Comparison of ENCODE assay signal across 8 cellular contexts in the genomic region with DNA sequence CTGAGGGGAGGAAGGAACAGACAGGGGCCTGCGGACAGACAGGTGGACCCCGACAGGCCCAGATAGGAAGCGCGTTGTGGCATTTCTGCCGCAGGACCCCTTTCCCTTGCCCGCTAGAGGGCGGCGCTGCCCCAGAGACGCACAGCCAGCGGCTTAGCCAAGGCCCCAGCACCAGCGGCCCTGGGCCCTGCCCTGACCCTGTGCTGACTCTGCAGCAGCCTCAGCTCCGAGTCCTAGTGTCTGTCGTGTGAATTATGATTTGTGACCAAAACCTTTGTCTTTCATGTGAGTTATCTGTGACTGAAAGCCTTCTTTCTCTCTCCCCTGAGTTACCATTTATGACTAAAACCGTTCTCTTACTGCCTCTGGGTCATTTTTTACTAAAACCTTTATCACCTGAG. TPM values are rescaled to one million over a fixed set of nuclear protein-coding genes. Genes with fewer than 3 reads are reported as not detected.
DNase-seq lines count a peak whose midpoint lies in the region; ATAC-seq and TF ChIP-seq lines count a peak whose summit lies in the region.

No MANE protein-coding gene starts in this region.

- WGBS in liver = 15% methylated on average over 14 of the region's 14 CpGs

- peak; percentile 70 to 81 (median 79) for DNase-seq in NCI-H1417 (lab: John Stamatoyannopoulos, UW)
- DNase-seq in NCI-H1417 treated with DMSO at 0.1 percent for 48 hours (lab: John Stamatoyannopoulos, UW) = no peak
- DNase-seq in NCI-H446 (lab: John Stamatoyannopoulos, UW) = peak; percentile 25 to 88
- peak; percentile 59 to 62 for DNase-seq in activated CD4-positive, alpha-beta T cell treated with anti-CD3 and anti-CD28 coated beads for 24 hours (ENCODE audit: low read depth in 2 of 2)
- peak; percentile 61 for DNase-seq in cerebellar cortex (ENCODE audit: low spot score)
- peak; percentile 51 for DNase-seq in stimulated activated CD8-positive, alpha-beta memory T cell treated with anti-CD3 and anti-CD28 coated beads, Interleukin-12 subunit alpha, Interleukin-12 subunit beta, amount 100 ng/mL, for 1 hour (ENCODE audit: low read depth)

- ATAC-seq in HG03097 (IDR thresholded peaks at IDR 0.05; ENCODE audit: low FRiP score, unreplicated experiment) = peak; percentile 67

- H3K9ac ChIP-seq in liver (ENCODE audit: low read depth in 1 of 2, low read length in 2 of 2) = no peak overlapping the region

- peak; percentile 91 to 98 for TF ChIP-seq RAD21 in liver (IDR thresholded peaks at IDR 0.05)

- H3K27ac ChIP-seq in liver (ENCODE audit: low read depth in 1 of 2, low read length in 2 of 2) = no peak overlapping the region

- peaks cover 2 to 11% (median 8%) of the 10 kb centered on the region in 4 donors for H3K4me1 ChIP-seq in liver (ENCODE audit: control insufficient read depth in 4 of 4, insufficient read depth in 4 of 4, low read length in 3 of 4)

- H3K27me3 ChIP-seq in liver (ENCODE audit: control insufficient read depth in 4 of 4, insufficient read depth in 4 of 4, low read length in 3 of 4) = no peaks in the 10 kb centered on the region

- TF ChIP-seq CTCF in liver (IDR thresholded peaks at IDR 0.05; ENCODE audit: low read depth, low read length, missing input control) = peak; percentile 85

- no peaks in the 10 kb centered on the region for H3K9me3 ChIP-seq in liver (ENCODE audit: control insufficient read depth in 4 of 4, low read length in 3 of 4)

- no peaks in the 10 kb centered on the region for H3K36me3 ChIP-seq in liver (ENCODE audit: control insufficient read depth in 4 of 4, insufficient read depth in 3 of 4, low read depth in 1 of 4, low read length in 3 of 4)

- H3K4me3 ChIP-seq in liver (ENCODE audit: low read depth in 1 of 3, low read length in 3 of 3) = no peak overlapping the region

TF ChIP-seq in liver, 16 proteins besides CTCF, POLR2A, EP300 and RAD21:
- TF ChIP-seq, protein P1, sequence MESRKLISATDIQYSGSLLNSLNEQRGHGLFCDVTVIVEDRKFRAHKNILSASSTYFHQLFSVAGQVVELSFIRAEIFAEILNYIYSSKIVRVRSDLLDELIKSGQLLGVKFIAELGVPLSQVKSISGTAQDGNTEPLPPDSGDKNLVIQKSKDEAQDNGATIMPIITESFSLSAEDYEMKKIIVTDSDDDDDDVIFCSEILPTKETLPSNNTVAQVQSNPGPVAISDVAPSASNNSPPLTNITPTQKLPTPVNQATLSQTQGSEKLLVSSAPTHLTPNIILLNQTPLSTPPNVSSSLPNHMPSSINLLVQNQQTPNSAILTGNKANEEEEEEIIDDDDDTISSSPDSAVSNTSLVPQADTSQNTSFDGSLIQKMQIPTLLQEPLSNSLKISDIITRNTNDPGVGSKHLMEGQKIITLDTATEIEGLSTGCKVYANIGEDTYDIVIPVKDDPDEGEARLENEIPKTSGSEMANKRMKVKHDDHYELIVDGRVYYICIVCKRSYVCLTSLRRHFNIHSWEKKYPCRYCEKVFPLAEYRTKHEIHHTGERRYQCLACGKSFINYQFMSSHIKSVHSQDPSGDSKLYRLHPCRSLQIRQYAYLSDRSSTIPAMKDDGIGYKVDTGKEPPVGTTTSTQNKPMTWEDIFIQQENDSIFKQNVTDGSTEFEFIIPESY (IDR thresholded peaks at IDR 0.05) = no peak

RNA-seq across cellular contexts. Expression of a gene that starts 30.8 kb away (rescaled TPM):
- 10 to 100 TPM in 1 of 2 donors, under 1 TPM in 1; 0.42 to 12.4 TPM for total RNA-seq in liver
- 1 to 10 TPM in 1 of 2 donors, under 1 TPM in 1; 0.67 to 1.0 TPM for polyA plus RNA-seq in liver

RNA-seq across cellular contexts. Expression of a gene that starts 30.9 kb away (rescaled TPM):
- total RNA-seq in liver = 10 to 100 TPM; 11.8 to 17.7 TPM
- 1 to 10 TPM; 7.0 to 7.3 TPM for polyA plus RNA-seq in liver
